15 cellular contexts compared by ENCODE assay signal in the genomic region with DNA sequence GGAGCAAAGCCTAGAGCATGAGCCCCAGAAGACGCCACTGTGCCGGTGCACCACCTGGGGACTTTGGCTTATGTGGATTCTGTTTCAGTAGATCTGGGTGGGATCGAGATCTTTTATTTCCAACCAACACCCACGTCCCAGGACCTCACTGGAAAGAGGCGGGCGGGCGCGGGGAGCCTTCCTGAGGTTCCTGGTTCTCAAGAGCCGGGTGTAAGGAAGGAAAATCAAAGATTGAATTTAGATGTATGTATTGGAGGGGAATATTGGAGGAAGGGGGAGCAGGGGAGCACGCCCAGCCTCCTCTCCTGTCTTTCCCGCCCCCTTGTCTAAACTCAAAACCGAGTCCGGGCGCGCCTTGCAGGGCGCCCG. TPM values are rescaled to one million over a fixed set of nuclear protein-coding genes. Genes with fewer than 3 reads are reported as not detected.
DNase-seq lines count a peak whose midpoint lies in the region; ATAC-seq, FAIRE-seq and TF ChIP-seq lines count a peak whose summit lies in the region.
"Had no signal": no experiment of that assay in that cellular context is flagged by ENCODE, and none has a peak within 500 bp of the region (broad histone marks: within the 10 kb centered on the region; RNA-seq: fewer than 3 reads in every experiment).

No MANE protein-coding gene starts in this region.

- no peak overlapping the region for H2AFZ ChIP-seq in astrocyte (ENCODE audit: low read depth, low read length)

- 0 to 14% methylated on average over 6 to 10 of the region's 17 CpGs for WGBS in mesodermal cell (ENCODE audit: insufficient coverage in 2 of 2), 2 experiments
- WGBS in upper lobe of left lung, 2 donors = 5 to 11% methylated on average over 17 of the region's 17 CpGs

- no peak for FAIRE-seq in astrocyte (lab: Jason Lieb, UNC)
- FAIRE-seq: islet of Langerhans had no signal

- intact Hi-C loops in left cardiac atrium (cut with DNase I) = no loop called here

- H3K4me1 ChIP-seq in right atrium auricular region = peaks cover 0 to 30% of the 10 kb centered on the region in 2 donors
- no peaks in the 10 kb centered on the region for H3K4me1 ChIP-seq in astrocyte (ENCODE audit: insufficient read depth, low read length)
- H3K4me1 ChIP-seq in mesodermal cell (ENCODE audit: control insufficient read depth, insufficient read depth, low read length, poor library complexity, severe bottlenecking) = peaks cover 9% of the 10 kb centered on the region
- peaks cover 23 to 35% (median 29%) of the 10 kb centered on the region in 4 donors for H3K4me1 ChIP-seq in upper lobe of left lung

- H3K79me2 ChIP-seq in astrocyte (ENCODE audit: insufficient read depth, low read length) = no peaks in the 10 kb centered on the region

- H3K27ac ChIP-seq in right atrium auricular region (no peak overlapping the region), astrocyte (ENCODE audit: low read depth, low read length) (no peak overlapping the region), mesodermal cell (ENCODE audit: low read depth, low read length, severe bottlenecking) (no peak overlapping the region), upper lobe of left lung (no peak overlapping the region)
- H3K27ac ChIP-seq: KMS-11 had no signal

- no peak overlapping the region for H3K4me2 ChIP-seq in astrocyte (ENCODE audit: low read length)
- H3K4me2 ChIP-seq: KMS-11 had no signal

- H3K27me3 Mint-ChIP-seq in astrocyte (ENCODE audit: low read depth, unreplicated experiment) = peaks cover 62% of the 10 kb centered on the region

- peaks cover 3% of the 10 kb centered on the region for H3K4me1 Mint-ChIP-seq in astrocyte (ENCODE audit: low read depth, unreplicated experiment)

- peaks cover 6% of the 10 kb centered on the region for H3K9me3 Mint-ChIP-seq in astrocyte (ENCODE audit: unreplicated experiment)
- H3K9me3 Mint-ChIP-seq: activated T-helper 1 cell treated with anti-CD3 and anti-CD28 coated beads, Interleukin-12 subunit alpha, Interleukin-12 subunit beta, Interleukin-2, Interleukin-4 antibody, amounts not matched to agents 30 ng/mL and 10 ng/mL and 1 ng/mL, durations not matched to agents 14 hours and 24 hours and 36 hours had no signal

- H3K4me3 Mint-ChIP-seq in astrocyte (ENCODE audit: unreplicated experiment) = peak overlapping the region; percentile 73
- H3K4me3 Mint-ChIP-seq: activated T-helper 1 cell treated with anti-CD3 and anti-CD28 coated beads, Interleukin-12 subunit alpha, Interleukin-12 subunit beta, Interleukin-2, Interleukin-4 antibody, amounts not matched to agents 30 ng/mL and 10 ng/mL and 1 ng/mL, durations not matched to agents 14 hours and 24 hours and 36 hours had no signal

- H3K4me3 ChIP-seq in right atrium auricular region (peak overlapping the region in 1 of 2 donors; percentile 27), astrocyte (ENCODE audit: insufficient read depth, low read depth, low read length) (no peak overlapping the region), mesodermal cell (ENCODE audit: extremely low read depth, insufficient read depth, low read length, poor library complexity, severe bottlenecking) (peak overlapping the region; percentile 21), upper lobe of left lung (peak overlapping the region in 3 of 4 donors; percentile 6 to 37 (median 23)), MG63 (no peak overlapping the region)

- ATAC-seq in left cardiac atrium (no peak), upper lobe of left lung (ENCODE audit: low FRiP score in 2 of 2) (no peak), SK-N-SH treated with all-trans-retinoic acid at 6 μM for 48 hours (no peak)

- peaks cover 7% of the 10 kb centered on the region for H4K20me1 ChIP-seq in astrocyte (ENCODE audit: insufficient read depth, low read length)

- peaks cover 2% of the 10 kb centered on the region for H3K36me3 Mint-ChIP-seq in astrocyte (ENCODE audit: low read depth, unreplicated experiment)

- TF ChIP-seq CTCF in right atrium auricular region (IDR thresholded peaks at IDR 0.05) (no peak), astrocyte (IDR thresholded peaks at IDR 0.05; ENCODE audit: insufficient read depth, low read depth, low read length) (no peak), upper lobe of left lung (IDR thresholded peaks at IDR 0.05) (no peak)

- DNase-seq in right atrium auricular region (ENCODE audit: low spot score) (peak; percentile 49), left cardiac atrium (no peak), astrocyte (ENCODE audit: low read depth) (no peak), upper lobe of left lung (no peak), MG63 (no peak), cerebellar cortex (ENCODE audit: low spot score) (no peak)
- DNase-seq: C1 segment of cervical spinal cord, GF-D8, NCI-H2029 treated with DMSO at 0.1 percent for 48 hours, occipital lobe had no signal

- H3K27ac Mint-ChIP-seq in astrocyte (ENCODE audit: unreplicated experiment) = no peak overlapping the region
- H3K27ac Mint-ChIP-seq: activated T-helper 1 cell treated with anti-CD3 and anti-CD28 coated beads, Interleukin-12 subunit alpha, Interleukin-12 subunit beta, Interleukin-2, Interleukin-4 antibody, amounts not matched to agents 30 ng/mL and 10 ng/mL and 1 ng/mL, durations not matched to agents 14 hours and 24 hours and 36 hours had no signal

- no peak for TF ChIP-seq EP300 in upper lobe of left lung (IDR thresholded peaks at IDR 0.05)

- H3K27me3 ChIP-seq in right atrium auricular region (peaks cover 20 to 46% of the 10 kb centered on the region in 2 donors), astrocyte (ENCODE audit: insufficient read depth, low read length) (peaks cover 82% of the 10 kb centered on the region), upper lobe of left lung (peaks cover 0 to 65% (median 34%) of the 10 kb centered on the region in 4 donors), MG63 (peaks cover 59% of the 10 kb centered on the region)

- no peak for TF ChIP-seq POLR2A in upper lobe of left lung (IDR thresholded peaks at IDR 0.05)

- H3K9me3 ChIP-seq in right atrium auricular region = no peaks in the 10 kb centered on the region
- H3K9me3 ChIP-seq in astrocyte (ENCODE audit: insufficient read depth, low read depth, low read length) = peaks cover 5% of the 10 kb centered on the region
- H3K9me3 ChIP-seq in mesodermal cell (ENCODE audit: control insufficient read depth, low read length) = no peaks in the 10 kb centered on the region
- H3K9me3 ChIP-seq in upper lobe of left lung = no peaks in the 10 kb centered on the region
- no peaks in the 10 kb centered on the region for H3K9me3 ChIP-seq in MG63

- no peak overlapping the region for H3K9ac ChIP-seq in astrocyte (ENCODE audit: low read length)
- H3K9ac ChIP-seq: KMS-11 had no signal

- H3K36me3 ChIP-seq in right atrium auricular region (no peaks in the 10 kb centered on the region), astrocyte (ENCODE audit: insufficient read depth, low read length) (no peaks in the 10 kb centered on the region), mesodermal cell (ENCODE audit: control insufficient read depth, insufficient read depth, low read length) (no peaks in the 10 kb centered on the region), upper lobe of left lung (no peaks in the 10 kb centered on the region), MG63 (no peaks in the 10 kb centered on the region)

TF ChIP-seq in SK-N-SH treated with all-trans-retinoic acid at 6 μM for 48 hours, 23 proteins besides CTCF, POLR2A, EP300 and RAD21 (continues in another document):
- TF ChIP-seq ZFP30 (CRISPR knock-in tag; IDR thresholded peaks at IDR 0.05) (no peak), CREB5 (CRISPR knock-in tag; IDR thresholded peaks at IDR 0.05; ENCODE audit: low read depth) (no peak), GLIS3 (CRISPR knock-in tag; IDR thresholded peaks at IDR 0.05) (no peak), RARB (CRISPR knock-in tag; IDR thresholded peaks at IDR 0.05) (no peak), ZNF565 (CRISPR knock-in tag; conservative IDR thresholded peaks at IDR 0.05; ENCODE audit: low read depth) (no peak), TOX (CRISPR knock-in tag; IDR thresholded peaks at IDR 0.05; ENCODE audit: borderline replicate concordance) (no peak)
- TF ChIP-seq, protein P1, sequence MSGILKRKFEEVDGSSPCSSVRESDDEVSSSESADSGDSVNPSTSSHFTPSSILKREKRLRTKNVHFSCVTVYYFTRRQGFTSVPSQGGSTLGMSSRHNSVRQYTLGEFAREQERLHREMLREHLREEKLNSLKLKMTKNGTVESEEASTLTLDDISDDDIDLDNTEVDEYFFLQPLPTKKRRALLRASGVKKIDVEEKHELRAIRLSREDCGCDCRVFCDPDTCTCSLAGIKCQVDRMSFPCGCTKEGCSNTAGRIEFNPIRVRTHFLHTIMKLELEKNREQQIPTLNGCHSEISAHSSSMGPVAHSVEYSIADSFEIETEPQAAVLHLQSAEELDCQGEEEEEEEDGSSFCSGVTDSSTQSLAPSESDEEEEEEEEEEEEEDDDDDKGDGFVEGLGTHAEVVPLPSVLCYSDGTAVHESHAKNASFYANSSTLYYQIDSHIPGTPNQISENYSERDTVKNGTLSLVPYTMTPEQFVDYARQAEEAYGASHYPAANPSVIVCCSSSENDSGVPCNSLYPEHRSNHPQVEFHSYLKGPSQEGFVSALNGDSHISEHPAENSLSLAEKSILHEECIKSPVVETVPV (CRISPR knock-in tag; IDR thresholded peaks at IDR 0.05) = no peak

RNA-seq across cellular contexts. Expression of gene OLIG2, which starts 6.2 kb away (rescaled TPM):
- total RNA-seq in right atrium auricular region (not detected), left cardiac atrium (not detected), astrocyte (2.5 and 2.6 TPM in 2 replicates), upper lobe of left lung (not detected)
- polyA plus RNA-seq in mesodermal cell (2013, experiment 1 of 2) = not detected
- not detected for polyA plus RNA-seq in mesodermal cell (2013, experiment 2 of 2)
- not detected in 2 replicates for total RNA-seq in MG63 (2014; rRNA removed; shearing (Covaris generic); ENCODE audit: low replicate concordance)
- total RNA-seq: activated T-helper 1 cell treated with anti-CD3 and anti-CD28 coated beads, Interleukin-12 subunit alpha, Interleukin-12 subunit beta, Interleukin-2, Interleukin-4 antibody, amounts not matched to agents 30 ng/mL and 10 ng/mL and 1 ng/mL, durations not matched to agents 14 hours and 24 hours and 36 hours had no signal

RNA-seq across cellular contexts. Expression of gene OLIG1, which starts 50.4 kb away (rescaled TPM):
- not detected for total RNA-seq in right atrium auricular region
- total RNA-seq in left cardiac atrium = under 1 TPM in 1 of 2 donors, not detected in 1; 0.27 TPM
- total RNA-seq in astrocyte = not detected in 2 replicates
- not detected for polyA plus RNA-seq in mesodermal cell (2013, experiment 1 of 2)
- not detected for polyA plus RNA-seq in mesodermal cell (2013, experiment 2 of 2)
- 1 to 10 TPM in 3 of 6 donors, under 1 TPM in 2, not detected in 1; 0.54 to 3.2 (median 2.0) TPM for total RNA-seq in upper lobe of left lung
- total RNA-seq in MG63 (2014; rRNA removed; shearing (Covaris generic); ENCODE audit: low replicate concordance) = not detected in 2 replicates
- total RNA-seq: activated T-helper 1 cell treated with anti-CD3 and anti-CD28 coated beads, Interleukin-12 subunit alpha, Interleukin-12 subunit beta, Interleukin-2, Interleukin-4 antibody, amounts not matched to agents 30 ng/mL and 10 ng/mL and 1 ng/mL, durations not matched to agents 14 hours and 24 hours and 36 hours had no signal

Comparison
In these comparisons a context has a peak if more than half of its experiments do, and no peak if none do; other contexts are left out.
1. H3K4me3 ChIP-seq: peak in mesodermal cell (single experiment) and upper lobe of left lung (3 of 4); none in astrocyte (single experiment) and MG63 (single experiment).